18 cellular contexts compared by ENCODE assay signal in the genomic region with DNA sequence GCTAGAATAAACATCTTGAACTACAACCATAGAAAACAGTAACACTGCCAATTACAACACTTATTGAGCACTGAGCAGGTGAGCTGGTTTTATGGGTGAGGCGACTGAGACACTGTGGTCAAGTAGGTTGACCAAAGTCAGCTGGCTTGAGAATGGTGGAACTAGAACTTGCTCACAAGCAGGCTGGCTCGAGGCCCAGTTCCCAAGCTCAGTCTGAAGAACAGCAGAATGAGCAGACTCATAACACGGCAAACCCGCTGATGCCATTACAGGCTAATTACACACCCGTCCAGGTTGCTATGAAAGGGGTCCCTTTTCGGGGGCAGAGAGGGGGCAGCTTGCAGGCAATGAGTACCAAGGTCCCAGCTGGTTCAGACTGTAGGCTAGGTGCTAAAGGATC. TPM values are rescaled to one million over a fixed set of nuclear protein-coding genes. Genes with fewer than 3 reads are reported as not detected.
DNase-seq lines count a peak whose midpoint lies in the region; ATAC-seq, FAIRE-seq and TF ChIP-seq lines count a peak whose summit lies in the region.
"Had no signal": no experiment of that assay in that cellular context is flagged by ENCODE, and none has a peak within 500 bp of the region (broad histone marks: within the 10 kb centered on the region; RNA-seq: fewer than 3 reads in every experiment).

No MANE protein-coding gene starts in this region.

- POLR2A ChIA-PET in GM12878 (lab: Charles Lee) = no interaction called here

- H3K27me3 ChIP-seq in GM12878 (replicated peaks in 1 of 2; ENCODE audit: control insufficient read depth in 2 of 2, insufficient read depth in 2 of 2, low read length in 1 of 2) = no peaks in the 10 kb centered on the region
- no peaks in the 10 kb centered on the region for H3K27me3 ChIP-seq in left ventricle myocardium inferior (ENCODE audit: low read depth)
- H3K27me3 ChIP-seq in sigmoid colon = no peaks in the 10 kb centered on the region
- H3K27me3 ChIP-seq: right lobe of liver had no signal

- H3K9ac ChIP-seq in GM12878 (ENCODE audit: control insufficient read depth, insufficient read depth, low read length) = no peak overlapping the region

- no TSS peak for BruUV-seq in GM12878 (replicated peaks; lab: Mats Ljungman, UMichigan)

- H2AFZ ChIP-seq in GM12878 (ENCODE audit: control insufficient read depth, low read depth, low read length) = no peak overlapping the region

- peaks cover 0 to 10% of the 10 kb centered on the region in 2 experiments; a peak in 3 of 4 replicates for H3K36me3 ChIP-seq in GM12878 (ENCODE audit: control insufficient read depth in 2 of 2, insufficient read depth in 2 of 2, low read length in 1 of 2)
- no peaks in the 10 kb centered on the region for H3K36me3 ChIP-seq in left ventricle myocardium inferior
- no peaks in the 10 kb centered on the region for H3K36me3 ChIP-seq in sigmoid colon

- CTCF ChIA-PET in GM12878 (lab: Yijun Ruan, JAX) = interaction anchor here (0.7 kb wide), 1 partner anchor 222 kb away, joined by 3 read pairs; no protein-coding TSS in a partner anchor

- H3K79me2 ChIP-seq in GM12878 (ENCODE audit: control insufficient read depth, insufficient read depth, low read length) = peaks cover 53% of the 10 kb centered on the region

- H3K27ac ChIP-seq in GM12878 (ENCODE audit: control insufficient read depth, insufficient read depth) = no peak overlapping the region
- H3K27ac ChIP-seq in left ventricle myocardium inferior (replicated peaks) = no peak overlapping the region
- peak overlapping the region; percentile 7 to 97 (median 68) for H3K27ac ChIP-seq in sigmoid colon
- H3K27ac ChIP-seq: right lobe of liver had no signal

- no peak for FAIRE-seq in GM12878 (lab: Jason Lieb, UNC)

- TF ChIP-seq RAD21 in GM12878 (IDR thresholded peaks at IDR 0.05; ENCODE audit: insufficient read depth, low read depth, low read length) = no peak

- SMC1A ChIA-PET in GM12878 (lab: Charles Lee; ENCODE audit: uncharacterized antibody, unreplicated experiment) = no interaction called here

- DNase-seq in LHCN-M2 (ENCODE audit: low read depth) (peak; percentile 46), GM12878 (ENCODE audit: low read depth, low spot score) (no peak), left ventricle myocardium inferior (peak; percentile 33), sigmoid colon (peak; percentile 74), midbrain (lab: John Stamatoyannopoulos, UW) (no peak), iPS-NIHi7 (ENCODE audit: extremely low spot score) (no peak), NCI-H526 treated with DMSO at 0.1 percent for 48 hours (lab: John Stamatoyannopoulos, UW) (no peak)
- DNase-seq: C1 segment of cervical spinal cord; dermis blood vessel endothelial cell; EL; GOT3; islet precursor cell; Kasumi-1; naive thymus-derived CD8-positive, alpha-beta T cell; right lobe of liver; stimulated activated naive CD8-positive, alpha-beta T cell treated with anti-CD3 and anti-CD28 coated beads, Interleukin-15, Interleukin-2, amounts not matched to agents 100 U/mL and 50 U/mL, for 24 hours; SW 1271 had no signal

- WGBS in GM12878 (ENCODE audit: insufficient coverage, insufficient replicate concordance, low lambda C conversion rate, missing lambda C conversion rate) = 97% methylated on average over 5 of the region's 6 CpGs
- 22 to 56% methylated on average over 6 of the region's 6 CpGs for WGBS in sigmoid colon, 2 donors

- TF ChIP-seq POLR2A in GM12878 (IDR thresholded peaks at IDR 0.05; ENCODE audit: low read depth, low read length) = no peak
- TF ChIP-seq POLR2A in sigmoid colon (IDR thresholded peaks at IDR 0.05) = no peak

- no peak for TF ChIP-seq CTCF in GM12878 (IDR thresholded peaks at IDR 0.05 in 2 of 3, conservative IDR thresholded peaks at IDR 0.05 in 1 of 3; ENCODE audit: control insufficient read depth in 2 of 3, extremely low read depth in 1 of 3, insufficient read depth in 1 of 3, low read depth in 3 of 3, low read length in 3 of 3)
- no peak for TF ChIP-seq CTCF in left ventricle myocardium inferior (IDR thresholded peaks at IDR 0.05; ENCODE audit: borderline replicate concordance)
- no peak for TF ChIP-seq CTCF in sigmoid colon (IDR thresholded peaks at IDR 0.05)

- ATAC-seq in GM12878 (0 out of 3 replicates have a peak, but pooled peaks have one; percentile 17), HG02884 (IDR thresholded peaks at IDR 0.05; ENCODE audit: unreplicated experiment) (no peak)
- ATAC-seq: naive thymus-derived CD8-positive, alpha-beta T cell; stimulated activated naive CD8-positive, alpha-beta T cell treated with anti-CD3 and anti-CD28 coated beads, Interleukin-15, Interleukin-2, amounts not matched to agents 100 U/mL and 50 U/mL, for 24 hours had no signal

- no peaks in the 10 kb centered on the region for H3K9me3 ChIP-seq in GM12878 (replicated peaks; ENCODE audit: control insufficient read depth, insufficient read depth, low read length)
- no peaks in the 10 kb centered on the region for H3K9me3 ChIP-seq in left ventricle myocardium inferior (replicated peaks)
- no peaks in the 10 kb centered on the region for H3K9me3 ChIP-seq in sigmoid colon
- H3K9me3 ChIP-seq: right lobe of liver had no signal

- H3K4me3 ChIP-seq in GM12878 (no peak overlapping the region), left ventricle myocardium inferior (no peak overlapping the region), sigmoid colon (no peak overlapping the region)
- H3K4me3 ChIP-seq: right lobe of liver had no signal

- RAD21 ChIA-PET in GM12878 (lab: Charles Lee; ENCODE audit: unreplicated experiment) = no interaction called here

- TF ChIP-seq EP300 in GM12878 (IDR thresholded peaks at IDR 0.05; ENCODE audit: borderline replicate concordance in 1 of 2, control insufficient read depth in 1 of 2, low read depth in 2 of 2, low read length in 2 of 2) (no peak), sigmoid colon (IDR thresholded peaks at IDR 0.05) (no peak)

- H4K20me1 ChIP-seq in GM12878 (ENCODE audit: control insufficient read depth, insufficient read depth) = 0 out of 2 replicates have a peak, but pooled peaks cover 3% of the 10 kb centered on the region

- peaks cover 8% of the 10 kb centered on the region; the same call in 1 of the 2 replicates for H3K4me1 ChIP-seq in GM12878 (ENCODE audit: control insufficient read depth, insufficient read depth, low read length)
- H3K4me1 ChIP-seq in left ventricle myocardium inferior = peaks cover 74% of the 10 kb centered on the region
- H3K4me1 ChIP-seq in sigmoid colon = peaks cover 0 to 66% (median 66%) of the 10 kb centered on the region in 4 donors

- H3K4me2 ChIP-seq in GM12878 (ENCODE audit: control insufficient read depth, insufficient read depth) = no peak overlapping the region

- intact Hi-C loops in GM12878 (cut with micrococcal nuclease; ENCODE audit: unreplicated experiment) (no loop called here), left ventricle myocardium inferior (cut with micrococcal nuclease) (no loop called here), sigmoid colon (cut with DNase I) (no loop called here)

- in situ Hi-C loops in GM12878 (cut with MboI) = no loop called here

TF ChIP-seq in GM12878, 131 proteins besides CTCF, POLR2A, EP300 and RAD21 (continues in another document):
- TF ChIP-seq CBX5 (IDR thresholded peaks at IDR 0.05; ENCODE audit: low read depth) = no peak
- no peak for TF ChIP-seq PML (IDR thresholded peaks at IDR 0.05; ENCODE audit: low read length)
- TF ChIP-seq ZNF217 (IDR thresholded peaks at IDR 0.05) = no peak

RNA-seq across cellular contexts. Expression of gene ZZEF1, which starts 6.5 kb away (rescaled TPM):
- total RNA-seq in LHCN-M2 (2014; rRNA removed) (19.0 and 19.2 TPM in 2 replicates), GM12878 (2014; rRNA removed) (26.8 and 30.8 TPM in 2 replicates), GM12878 (2014; rRNA removed; fragmentation: Illumina TruSeq; extraction: Trizol) (16.8 and 19.0 TPM in 2 replicates), GM12878 (2021) (29.3 and 34.3 TPM in 2 replicates), left ventricle myocardium inferior (29.9 TPM), sigmoid colon (10 to 100 TPM; 40.0 to 93.9 (median 46.5) TPM)
- 8.3 TPM for polyA plus RNA-seq in LHCN-M2 (2012)
- total RNA-seq in GM12878 (2013; cell fraction: nucleolus; rRNA removed) = 178 and 196 TPM in 2 replicates
- 13.0 TPM for polyA plus RNA-seq in GM12878 (2011; ENCODE audit: low read depth)
- polyA plus RNA-seq in GM12878 (2011; rRNA removed) (16.2 and 21.3 TPM in 2 replicates), GM12878 (2014; fragmentation: Illumina TruSeq; extraction: Trizol) (20.1 and 22.7 TPM in 2 replicates), GM12878 (2014; fragmentation: Nextera tagmentation; extraction: Ambion mirVana) (1 to 10 TPM in 1 of 2 experiments, under 1 TPM in 1; 0.88 to 1.1 TPM), GM12878 (2014; rRNA removed) (18.7 and 19.3 TPM in 2 replicates), GM12878 (2016; fragmentation: Nextera tagmentation; extraction: Ambion mirVana) (1 to 10 TPM; 6.5 to 6.8 TPM), sigmoid colon (10 to 100 TPM; 11.4 to 56.0 (median 17.3) TPM)
- 16.1 and 18.3 TPM in 2 replicates for polyA plus RNA-seq in GM12878 (2011; cell fraction: cytosol; rRNA removed)
- polyA plus RNA-seq in GM12878 (2011; cell fraction: nucleus; rRNA removed) = 58.9 and 71.6 TPM in 2 replicates
- 15.5 and 16.4 TPM in 2 replicates for polyA plus RNA-seq in GM12878 (2012)
- 69.6 and 77.8 TPM in 2 replicates for polyA minus RNA-seq in GM12878 (2011; rRNA and poly(A)+ RNA removed)
- polyA minus RNA-seq in GM12878 (2011; cell fraction: cytosol; rRNA and poly(A)+ RNA removed) = 18.0 and 25.4 TPM in 2 replicates
- 58.6 and 99.3 TPM in 2 replicates for polyA minus RNA-seq in GM12878 (2011; cell fraction: nucleus; rRNA and poly(A)+ RNA removed)

RNA-seq across cellular contexts. Expression of gene CYB5D2, which starts 6.6 kb away (rescaled TPM):
- total RNA-seq in LHCN-M2 (2014; rRNA removed) (15.3 and 16.2 TPM in 2 replicates), GM12878 (2014; rRNA removed) (14.9 and 16.9 TPM in 2 replicates), GM12878 (2014; rRNA removed; fragmentation: Illumina TruSeq; extraction: Trizol) (10.7 and 11.7 TPM in 2 replicates), GM12878 (2021) (8.5 and 9.6 TPM in 2 replicates), left ventricle myocardium inferior (6.7 TPM), sigmoid colon (10 to 100 TPM; 19.3 to 30.0 (median 21.5) TPM)
- 14.8 TPM for polyA plus RNA-seq in LHCN-M2 (2012)
- total RNA-seq in GM12878 (2013; cell fraction: nucleolus; rRNA removed) = 4.4 and 5.6 TPM in 2 replicates
- polyA plus RNA-seq in GM12878 (2011; ENCODE audit: low read depth) = 5.9 TPM
- polyA plus RNA-seq in GM12878 (2011; rRNA removed) (6.3 and 10.7 TPM in 2 replicates), GM12878 (2014; fragmentation: Illumina TruSeq; extraction: Trizol) (7.4 and 11.0 TPM in 2 replicates), GM12878 (2014; fragmentation: Nextera tagmentation; extraction: Ambion mirVana) (1 to 10 TPM; 3.9 to 4.1 TPM), GM12878 (2014; rRNA removed) (13.3 and 16.0 TPM in 2 replicates), GM12878 (2016; fragmentation: Nextera tagmentation; extraction: Ambion mirVana) (10 to 100 TPM; 11.0 to 12.2 TPM), sigmoid colon (10 to 100 TPM; 12.0 to 19.8 (median 12.3) TPM)
- 19.2 and 23.4 TPM in 2 replicates for polyA plus RNA-seq in GM12878 (2011; cell fraction: cytosol; rRNA removed)
- polyA plus RNA-seq in GM12878 (2011; cell fraction: nucleus; rRNA removed) = 7.1 and 8.6 TPM in 2 replicates
- polyA plus RNA-seq in GM12878 (2012) = 10.3 and 11.5 TPM in 2 replicates
- 6.4 and 17.8 TPM in 2 replicates for polyA minus RNA-seq in GM12878 (2011; rRNA and poly(A)+ RNA removed)
- polyA minus RNA-seq in GM12878 (2011; cell fraction: cytosol; rRNA and poly(A)+ RNA removed) = 3.9 and 5.0 TPM in 2 replicates
- 3.3 and 4.8 TPM in 2 replicates for polyA minus RNA-seq in GM12878 (2011; cell fraction: nucleus; rRNA and poly(A)+ RNA removed)

Comparison
In these comparisons a context has a peak if more than half of its experiments do, and no peak if none do; other contexts are left out.
1. DNase-seq: peak in LHCN-M2 (single experiment), left ventricle myocardium inferior (single experiment) and sigmoid colon (single experiment); none in GM12878 (single experiment), midbrain (single experiment), iPS-NIHi7 (single experiment) and NCI-H526 treated with DMSO at 0.1 percent for 48 hours (single experiment).
2. H3K27ac ChIP-seq: peak in sigmoid colon (4 of 4); none in GM12878 (single experiment) and left ventricle myocardium inferior (single experiment).